11 cellular contexts compared by ENCODE assay signal in genomic region chr9:36194326-36195000, GRCh38. TPM values are rescaled to one million over a fixed set of nuclear protein-coding genes. Genes with fewer than 3 reads are reported as not detected.
DNase-seq lines count a peak whose midpoint lies in the region; ATAC-seq and TF ChIP-seq lines count a peak whose summit lies in the region.
"Had no signal": no experiment of that assay in that cellular context is flagged by ENCODE, and none has a peak within 500 bp of the region (broad histone marks: within the 10 kb centered on the region; RNA-seq: fewer than 3 reads in every experiment).

No MANE protein-coding gene starts in this region.

- no peaks in the 10 kb centered on the region for H3K27me3 Mint-ChIP-seq in activated T-cell treated with anti-CD3 and anti-CD28 coated beads, Interleukin-2, amount 50 U/mL, for 72 hours (ENCODE audit: low read depth)
- H3K27me3 Mint-ChIP-seq in stimulated activated memory B cell treated with anti-CD40 and anti-IgM and Interleukin-4, amounts not matched to agents 10 μg/mL and 1 μg/mL and 100 μg/mL, for 72 hours = no peaks in the 10 kb centered on the region
- H3K27me3 Mint-ChIP-seq: B cell had no signal

- H3K9me3 ChIP-seq in fibroblast of lung (ENCODE audit: control insufficient read depth, insufficient read depth, low read depth, low read length) = no peaks in the 10 kb centered on the region
- H3K9me3 ChIP-seq: SJSA1 had no signal

- TF ChIP-seq CTCF in RWPE1 (conservative IDR thresholded peaks at IDR 0.05; ENCODE audit: low read depth) (no peak), fibroblast of lung (conservative IDR thresholded peaks at IDR 0.05 in 1 of 2, IDR thresholded peaks at IDR 0.05 in 1 of 2; ENCODE audit: low read depth in 1 of 2, low read length in 2 of 2) (no peak)

- peak overlapping the region; percentile 63 for H3K4me2 ChIP-seq in fibroblast of lung (ENCODE audit: extremely low read depth, insufficient read depth, low read length)

- H3K36me3 ChIP-seq in fibroblast of lung (ENCODE audit: control insufficient read depth, insufficient read depth, low read length) = peaks cover 2% of the 10 kb centered on the region

- H3K4me1 Mint-ChIP-seq in activated T-cell treated with anti-CD3 and anti-CD28 coated beads, Interleukin-2, amount 50 U/mL, for 72 hours (ENCODE audit: low read depth) = peaks cover 48% of the 10 kb centered on the region
- H3K4me1 Mint-ChIP-seq in stimulated activated memory B cell treated with anti-CD40 and anti-IgM and Interleukin-4, amounts not matched to agents 10 μg/mL and 1 μg/mL and 100 μg/mL, for 72 hours = peaks cover 50% of the 10 kb centered on the region

- H3K27ac Mint-ChIP-seq in activated T-cell treated with anti-CD3 and anti-CD28 coated beads, Interleukin-2, amount 50 U/mL, for 72 hours = peak overlapping the region; percentile 96
- H3K27ac Mint-ChIP-seq in stimulated activated memory B cell treated with anti-CD40 and anti-IgM and Interleukin-4, amounts not matched to agents 10 μg/mL and 1 μg/mL and 100 μg/mL, for 72 hours = peak overlapping the region; percentile 25
- H3K27ac Mint-ChIP-seq: B cell had no signal

- H3K79me2 ChIP-seq in fibroblast of lung (ENCODE audit: control insufficient read depth, insufficient read depth, low read length) = peaks cover 71% of the 10 kb centered on the region

- H3K4me3 ChIP-seq in fibroblast of lung (replicated peaks in 1 of 4; ENCODE audit: control extremely low read depth in 1 of 4, insufficient read depth in 1 of 4, low read depth in 3 of 4, low read length in 4 of 4) = peak overlapping the region in 3 of 4 experiments; percentile 2 to 98 (median 5)
- H3K4me3 ChIP-seq: SJSA1 had no signal

- H3K9me3 Mint-ChIP-seq in activated T-cell treated with anti-CD3 and anti-CD28 coated beads, Interleukin-2, amount 50 U/mL, for 72 hours = no peaks in the 10 kb centered on the region
- no peaks in the 10 kb centered on the region for H3K9me3 Mint-ChIP-seq in stimulated activated memory B cell treated with anti-CD40 and anti-IgM and Interleukin-4, amounts not matched to agents 10 μg/mL and 1 μg/mL and 100 μg/mL, for 72 hours

- peaks cover 9 to 20% of the 10 kb centered on the region in 2 donors for H3K36me3 Mint-ChIP-seq in activated T-cell treated with anti-CD3 and anti-CD28 coated beads, Interleukin-2, amount 50 U/mL, for 72 hours (ENCODE audit: insufficient read depth in 2 of 2)
- peaks cover 26% of the 10 kb centered on the region for H3K36me3 Mint-ChIP-seq in stimulated activated memory B cell treated with anti-CD40 and anti-IgM and Interleukin-4, amounts not matched to agents 10 μg/mL and 1 μg/mL and 100 μg/mL, for 72 hours

- H3K4me1 ChIP-seq in fibroblast of lung (ENCODE audit: control insufficient read depth, extremely low read depth, insufficient read depth, low read length) = peaks cover 8% of the 10 kb centered on the region

- no peak for ATAC-seq in activated T-cell treated with anti-CD3 and anti-CD28 coated beads, Interleukin-2, amount 50 U/mL, for 72 hours (replicated peaks in 1 of 2)
- ATAC-seq in stimulated activated memory B cell treated with anti-CD40 and anti-IgM and Interleukin-4, amounts not matched to agents 10 μg/mL and 1 μg/mL and 100 μg/mL, for 72 hours = no peak
- ATAC-seq in GM21528 (IDR thresholded peaks at IDR 0.05; ENCODE audit: low FRiP score, unreplicated experiment) = no peak

- DNase-seq in activated T-cell treated with anti-CD3 and anti-CD28 coated beads, Interleukin-2, amount 50 U/mL, for 72 hours = no peak
- DNase-seq in activated T-cell treated with anti-CD3 and anti-CD28 coated beads, Interleukin-2, amount 50 U/mL, for 1 hour = no peak
- DNase-seq in RWPE1 (ENCODE audit: low spot score) (no peak), fibroblast of lung (ENCODE audit: low read depth in 2 of 2) (peak in 1 of 2 donors; percentile 28), anterior cingulate cortex (lab: John Stamatoyannopoulos, UW) (no peak), hippocampal formation (lab: John Stamatoyannopoulos, UW) (no peak)

- H3K9ac ChIP-seq in fibroblast of lung (ENCODE audit: insufficient read depth, low read length) = no peak overlapping the region

- no peak overlapping the region for H2AFZ ChIP-seq in fibroblast of lung (ENCODE audit: low read length)

- H3K27me3 ChIP-seq in fibroblast of lung (ENCODE audit: control insufficient read depth, insufficient read depth, low read length) = no peaks in the 10 kb centered on the region
- H3K27me3 ChIP-seq: SJSA1 had no signal

- H3K4me3 Mint-ChIP-seq in activated T-cell treated with anti-CD3 and anti-CD28 coated beads, Interleukin-2, amount 50 U/mL, for 72 hours = peak overlapping the region; percentile 98 to 100
- peak overlapping the region; percentile 13 for H3K4me3 Mint-ChIP-seq in stimulated activated memory B cell treated with anti-CD40 and anti-IgM and Interleukin-4, amounts not matched to agents 10 μg/mL and 1 μg/mL and 100 μg/mL, for 72 hours
- H3K4me3 Mint-ChIP-seq: B cell had no signal

- CTCF ChIA-PET in RWPE1 (lab: Yijun Ruan, JAX) = interaction anchor here (0.9 kb wide), 1 partner anchor 84 kb away, joined by 3 read pairs; no protein-coding TSS in a partner anchor

- H4K20me1 ChIP-seq in fibroblast of lung (ENCODE audit: control insufficient read depth, extremely low read depth, insufficient read depth, low read length) = peaks cover 2% of the 10 kb centered on the region

- H3K27ac ChIP-seq in RWPE1 (peak overlapping the region; percentile 71), fibroblast of lung (ENCODE audit: insufficient read depth, low read length) (no peak overlapping the region)
- H3K27ac ChIP-seq: SJSA1 had no signal

- POLR2A ChIA-PET in RWPE1 (lab: Yijun Ruan, JAX; ENCODE audit: low non-redundant PET) = no interaction called here

RNA-seq across cellular contexts. Expression of gene CLTA, which starts 3.7 kb away (rescaled TPM):
- total RNA-seq in activated T-cell treated with anti-CD3 and anti-CD28 coated beads, Interleukin-2, amount 50 U/mL, for 72 hours = 10 to 100 TPM; 86.8 to 91.6 TPM
- 238 and 302 TPM in 2 replicates for total RNA-seq in fibroblast of lung
- 341 and 388 TPM in 2 replicates for polyA plus RNA-seq in fibroblast of lung
- polyA plus RNA-seq in fibroblast of lung (2012) = 301 and 374 TPM in 2 replicates
- polyA minus RNA-seq in fibroblast of lung (ENCODE audit: low replicate concordance) = 46.5 and 77.4 TPM in 2 replicates

RNA-seq across cellular contexts. Expression of gene CCIN, which starts 25.3 kb away (rescaled TPM):
- under 1 TPM in 1 of 2 donors, not detected in 1; 0.12 TPM for total RNA-seq in activated T-cell treated with anti-CD3 and anti-CD28 coated beads, Interleukin-2, amount 50 U/mL, for 72 hours
- 1.0 and 1.3 TPM in 2 replicates for total RNA-seq in fibroblast of lung
- polyA plus RNA-seq in fibroblast of lung = 0.40 and 0.55 TPM in 2 replicates
- 0.58 and 0.66 TPM in 2 replicates for polyA plus RNA-seq in fibroblast of lung (2012)
- polyA minus RNA-seq in fibroblast of lung (ENCODE audit: low replicate concordance) = 0.63 and 4.3 TPM in 2 replicates
- total RNA-seq: activated CD8-positive, alpha-beta memory T cell treated with anti-CD3 and anti-CD28 coated beads for 36 hours; B cell had no signal

RNA-seq across cellular contexts. Expression of gene GLIPR2, which starts 57.9 kb away (rescaled TPM):
- total RNA-seq in activated T-cell treated with anti-CD3 and anti-CD28 coated beads, Interleukin-2, amount 50 U/mL, for 72 hours = 10 to 100 TPM; 17.7 to 22.7 TPM
- total RNA-seq in fibroblast of lung = 40.0 and 47.8 TPM in 2 replicates
- polyA plus RNA-seq in fibroblast of lung = 57.8 and 108 TPM in 2 replicates
- polyA plus RNA-seq in fibroblast of lung (2012) = 44.5 and 88.5 TPM in 2 replicates
- 40.5 and 42.1 TPM in 2 replicates for polyA minus RNA-seq in fibroblast of lung (ENCODE audit: low replicate concordance)
